10 cellular contexts compared by ENCODE assay signal in the genomic region with DNA sequence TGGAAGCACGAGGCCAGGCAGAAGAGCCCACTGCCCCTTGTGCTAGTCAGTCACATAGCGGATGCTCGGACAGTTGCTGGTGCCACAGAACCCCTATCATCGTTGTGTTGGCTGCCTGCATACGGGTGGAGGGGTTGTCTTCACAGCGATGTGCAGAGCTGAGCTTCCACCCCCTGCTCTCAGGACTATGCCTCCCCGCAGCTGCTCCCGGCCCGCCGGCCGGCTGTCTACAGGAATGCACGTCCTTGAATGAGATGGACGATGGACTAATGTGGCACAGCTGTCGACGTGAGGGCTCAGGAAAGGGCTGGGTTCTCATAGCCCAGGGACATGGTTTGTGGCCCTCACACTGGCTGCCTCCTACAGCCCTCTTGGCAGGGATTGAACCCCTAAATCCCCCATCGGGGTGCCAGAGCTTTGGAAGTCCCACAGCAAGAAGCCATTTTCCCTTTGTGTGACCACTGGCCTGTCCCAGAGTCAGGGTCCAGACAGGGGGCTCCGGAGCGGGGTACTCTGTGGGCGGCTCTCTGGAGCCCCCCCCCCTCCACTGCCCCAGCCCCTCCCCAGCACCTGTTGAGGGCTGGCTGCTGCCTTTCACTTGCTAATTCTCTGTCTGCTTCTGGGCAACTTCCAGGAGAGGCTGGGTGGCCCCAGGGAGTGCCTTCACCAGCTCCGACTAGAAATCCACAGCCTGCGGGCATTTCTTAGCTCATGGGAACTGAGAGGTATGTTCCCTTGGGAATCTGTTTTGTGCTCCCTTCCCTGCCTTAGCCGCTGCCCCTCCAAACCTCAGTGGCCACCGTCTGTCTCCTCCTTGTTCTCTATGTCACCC. TPM values are rescaled to one million over a fixed set of nuclear protein-coding genes. Genes with fewer than 3 reads are reported as not detected.
DNase-seq lines count a peak whose midpoint lies in the region; ATAC-seq and TF ChIP-seq lines count a peak whose summit lies in the region.
"Had no signal": no experiment of that assay in that cellular context is flagged by ENCODE, and none has a peak within 500 bp of the region (broad histone marks: within the 10 kb centered on the region; RNA-seq: fewer than 3 reads in every experiment).

No MANE protein-coding gene starts in this region.

- TF ChIP-seq POLR2A in lower leg skin (IDR thresholded peaks at IDR 0.05), result no peak

- peaks cover 67% of the 10 kb centered on the region for H3K4me1 ChIP-seq in CD8-positive, alpha-beta memory T cell (ENCODE audit: insufficient read depth, low read length)
- H3K4me1 ChIP-seq in fibroblast of lung (ENCODE audit: control insufficient read depth, extremely low read depth, insufficient read depth, low read length) (peaks cover 2% of the 10 kb centered on the region), parathyroid adenoma (peaks cover 16% of the 10 kb centered on the region)

- WGBS in lower leg skin, 2 donors, result 69 to 76% methylated on average over 23 of the region's 23 CpGs

- H3K4me3 ChIP-seq in CD8-positive, alpha-beta memory T cell (ENCODE audit: low read length), result no peak overlapping the region
- no peak overlapping the region for H3K4me3 ChIP-seq in fibroblast of lung (replicated peaks in 1 of 4; ENCODE audit: control extremely low read depth in 1 of 4, insufficient read depth in 1 of 4, low read depth in 3 of 4, low read length in 4 of 4)
- H3K4me3 ChIP-seq in parathyroid adenoma (ENCODE audit: low read depth, low read length), result no peak overlapping the region
- H3K4me3 ChIP-seq in lower leg skin (ENCODE audit: low read depth, poor library complexity, severe bottlenecking), result no peak overlapping the region

- no peaks in the 10 kb centered on the region for H3K27me3 ChIP-seq in CD8-positive, alpha-beta memory T cell (ENCODE audit: insufficient read depth, low read length, poor library complexity, severe bottlenecking)
- H3K27me3 ChIP-seq in fibroblast of lung (ENCODE audit: control insufficient read depth, insufficient read depth, low read length) (no peaks in the 10 kb centered on the region), parathyroid adenoma (ENCODE audit: control insufficient read depth, insufficient read depth, low read length) (no peaks in the 10 kb centered on the region)

- DNase-seq in CD8-positive, alpha-beta memory T cell, result no peak
- DNase-seq in LHCN-M2 (ENCODE audit: low read depth), result peak; percentile 94
- DNase-seq in fibroblast of lung (ENCODE audit: low read depth in 2 of 2), result no peak
- no peak for DNase-seq in lower leg skin (ENCODE audit: low spot score in 2 of 2)
- no peak for DNase-seq in DMS153 (lab: John Stamatoyannopoulos, UW)
- DNase-seq: hippocampal formation; KG1; stimulated activated CD4-positive, alpha-beta T cell treated with anti-CD3 and anti-CD28 coated beads, Interleukin-2, amount 100 ng/mL, for 24 hours had no signal

- H3K4me2 ChIP-seq in fibroblast of lung (ENCODE audit: extremely low read depth, insufficient read depth, low read length) (no peak overlapping the region), parathyroid adenoma (ENCODE audit: low read length) (no peak overlapping the region)

- H3K9ac ChIP-seq in fibroblast of lung (ENCODE audit: insufficient read depth, low read length) (no peak overlapping the region), parathyroid adenoma (no peak overlapping the region)

- peak overlapping the region in 5 of 7 donors; percentile 17 to 57 (median 48) for H3K4me3 Mint-ChIP-seq in CD8-positive, alpha-beta memory T cell

- H3K36me3 ChIP-seq in CD8-positive, alpha-beta memory T cell (ENCODE audit: insufficient read depth, low read length), result peaks cover 10% of the 10 kb centered on the region
- peaks cover 8% of the 10 kb centered on the region for H3K36me3 ChIP-seq in fibroblast of lung (ENCODE audit: control insufficient read depth, insufficient read depth, low read length)
- H3K36me3 ChIP-seq in parathyroid adenoma (ENCODE audit: control insufficient read depth, insufficient read depth, low read length), result no peaks in the 10 kb centered on the region

- H3K4me1 Mint-ChIP-seq in CD8-positive, alpha-beta memory T cell, result peaks cover 72 to 92% (median 92%) of the 10 kb centered on the region in 3 donors

- POLR2A ChIA-PET in CD8-positive, alpha-beta memory T cell (lab: Charles Lee), result no interaction called here

- H3K27me3 Mint-ChIP-seq in CD8-positive, alpha-beta memory T cell, result peaks cover 0 to 1% of the 10 kb centered on the region in 2 donors

- no peak for ATAC-seq in GM19467 (IDR thresholded peaks at IDR 0.05; ENCODE audit: unreplicated experiment)

- no peaks in the 10 kb centered on the region for H3K9me3 Mint-ChIP-seq in CD8-positive, alpha-beta memory T cell

- H3K27ac Mint-ChIP-seq in CD8-positive, alpha-beta memory T cell, result peak overlapping the region; percentile 29 to 99 (median 90)

- peaks cover 0 to 68% (median 10%) of the 10 kb centered on the region in 3 donors for H3K36me3 Mint-ChIP-seq in CD8-positive, alpha-beta memory T cell

- no peaks in the 10 kb centered on the region for H3K9me3 ChIP-seq in CD8-positive, alpha-beta memory T cell (ENCODE audit: low read length)
- H3K9me3 ChIP-seq in fibroblast of lung (ENCODE audit: control insufficient read depth, insufficient read depth, low read depth, low read length) (no peaks in the 10 kb centered on the region), parathyroid adenoma (ENCODE audit: control insufficient read depth, low read length) (no peaks in the 10 kb centered on the region)

- TF ChIP-seq CTCF in fibroblast of lung (conservative IDR thresholded peaks at IDR 0.05 in 1 of 2, IDR thresholded peaks at IDR 0.05 in 1 of 2; ENCODE audit: low read depth in 1 of 2, low read length in 2 of 2) (no peak), parathyroid adenoma (IDR thresholded peaks at IDR 0.05) (no peak), lower leg skin (IDR thresholded peaks at IDR 0.05) (no peak)

- H3K27ac ChIP-seq in CD8-positive, alpha-beta memory T cell (ENCODE audit: low read depth, low read length), result no peak overlapping the region
- H3K27ac ChIP-seq in fibroblast of lung (ENCODE audit: insufficient read depth, low read length), result peak overlapping the region; percentile 9
- peak overlapping the region; percentile 20 for H3K27ac ChIP-seq in parathyroid adenoma

- H2AFZ ChIP-seq in fibroblast of lung (ENCODE audit: low read length), result no peak overlapping the region
- no peak overlapping the region for H2AFZ ChIP-seq in parathyroid adenoma

- H3K79me2 ChIP-seq in fibroblast of lung (ENCODE audit: control insufficient read depth, insufficient read depth, low read length), result peaks cover 75% of the 10 kb centered on the region
- H3K79me2 ChIP-seq in parathyroid adenoma, result peaks cover 69% of the 10 kb centered on the region

- CTCF ChIA-PET in CD8-positive, alpha-beta memory T cell (lab: Charles Lee), result interaction anchor here (1.7 kb wide), 1 partner anchor 14 kb away, joined by 7 read pairs; no protein-coding TSS in a partner anchor

- intact Hi-C loops in lower leg skin (cut with DNase I; ENCODE audit: low total_unique reads), result no loop called here

- H4K20me1 ChIP-seq in fibroblast of lung (ENCODE audit: control insufficient read depth, extremely low read depth, insufficient read depth, low read length), result no peaks in the 10 kb centered on the region

RNA-seq across cellular contexts. Expression of a gene that starts 40.2 kb away (rescaled TPM):
- 1 to 10 TPM; 3.1 to 3.4 TPM for total RNA-seq in CD8-positive, alpha-beta memory T cell
- polyA plus RNA-seq in CD8-positive, alpha-beta memory T cell, result 1.4 TPM
- total RNA-seq in LHCN-M2 (2014; rRNA removed) (2.4 TPM in 2 replicates), fibroblast of lung (3.1 and 5.8 TPM in 2 replicates), lower leg skin (1 to 10 TPM; 4.0 to 8.9 (median 6.7) TPM)
- polyA plus RNA-seq in LHCN-M2 (2012), result 1.3 TPM
- 0.32 and 0.47 TPM in 2 replicates for polyA plus RNA-seq in fibroblast of lung
- polyA plus RNA-seq in fibroblast of lung (2012), result 0.92 and 0.96 TPM in 2 replicates
- polyA minus RNA-seq in fibroblast of lung (ENCODE audit: low replicate concordance), result 0.27 TPM in 1 of 2 replicates, not detected in the other

RNA-seq across cellular contexts. Expression of a gene that starts 40.9 kb away (rescaled TPM):
- 100 to 1,000 TPM; 337 to 341 TPM for total RNA-seq in CD8-positive, alpha-beta memory T cell
- 334 TPM for polyA plus RNA-seq in CD8-positive, alpha-beta memory T cell
- 20.2 and 32.4 TPM in 2 replicates for total RNA-seq in LHCN-M2 (2014; rRNA removed)
- 771 TPM for polyA plus RNA-seq in LHCN-M2 (2012)
- total RNA-seq in fibroblast of lung, result 215 and 221 TPM in 2 replicates
- 306 and 472 TPM in 2 replicates for polyA plus RNA-seq in fibroblast of lung
- 534 and 556 TPM in 2 replicates for polyA plus RNA-seq in fibroblast of lung (2012)
- polyA minus RNA-seq in fibroblast of lung (ENCODE audit: low replicate concordance), result 197 and 217 TPM in 2 replicates
- 100 to 1,000 TPM in 2 of 4 donors, 10 to 100 TPM in 2; 31.4 to 179 (median 108) TPM for total RNA-seq in lower leg skin

RNA-seq across cellular contexts. Expression of a gene that starts 53.5 kb away (rescaled TPM):
- 1 to 10 TPM; 6.5 to 7.5 TPM for total RNA-seq in CD8-positive, alpha-beta memory T cell
- not detected for polyA plus RNA-seq in CD8-positive, alpha-beta memory T cell
- total RNA-seq in LHCN-M2 (2014; rRNA removed) (0.69 and 0.90 TPM in 2 replicates), fibroblast of lung (0.50 and 0.51 TPM in 2 replicates), lower leg skin (1 to 10 TPM in 1 of 4 donors, under 1 TPM in 3; 0.15 to 2.8 (median 0.49) TPM)
- 0.75 TPM for polyA plus RNA-seq in LHCN-M2 (2012)
- polyA plus RNA-seq in fibroblast of lung, result 0.62 and 0.69 TPM in 2 replicates
- polyA plus RNA-seq in fibroblast of lung (2012), result 0.96 and 1.1 TPM in 2 replicates
- polyA minus RNA-seq in fibroblast of lung (ENCODE audit: low replicate concordance), result 0.56 and 0.59 TPM in 2 replicates
